In the genomic region with DNA sequence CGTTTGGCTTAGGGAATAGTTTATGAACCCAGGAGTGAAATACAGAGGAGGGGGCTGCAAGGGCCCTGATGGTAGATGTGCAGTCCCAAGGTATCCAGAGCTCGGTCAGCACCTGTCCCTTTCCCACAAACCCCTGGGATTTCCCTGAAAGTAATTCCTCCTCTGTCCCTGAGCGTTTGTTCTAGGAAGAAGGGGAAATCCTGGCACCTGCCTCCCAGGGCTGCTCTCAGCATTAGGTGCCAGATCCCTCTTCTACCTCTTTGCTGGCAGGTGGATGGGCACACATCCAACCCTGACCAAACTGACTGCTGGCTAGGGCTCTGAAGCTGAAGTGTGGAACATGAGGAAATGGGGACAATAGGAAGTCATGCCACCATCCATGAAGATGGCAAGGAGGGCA, we compare ENCODE assay signal across 23 cellular contexts.
"Had no signal": no experiment of that assay in that cellular context is flagged by ENCODE, and none has a peak within 500 bp of the region (broad histone marks: within the 10 kb centered on the region; RNA-seq: fewer than 3 reads in every experiment).

No MANE protein-coding gene starts in this region.

- H3K9ac ChIP-seq: neural progenitor cell had no signal

- H3K4me3 ChIP-seq: gastroesophageal sphincter, hepatocyte, left ventricle myocardium inferior, lung, neural progenitor cell, spleen, suprapubic skin, tibial nerve had no signal

- H3K4me1 ChIP-seq: gastroesophageal sphincter, left ventricle myocardium inferior, spleen, tibial nerve had no signal

- H3K36me3 ChIP-seq: gastroesophageal sphincter, left ventricle myocardium inferior, neural progenitor cell, spleen, suprapubic skin, tibial nerve had no signal

- DNase-seq: activated CD4-positive, alpha-beta memory T cell treated with anti-CD3 and anti-CD28 coated beads for 36 hours; activated CD4-positive, alpha-beta T cell treated with anti-CD3 and anti-CD28 coated beads, Interleukin-2, amount 10 ng/mL, durations not matched to agents 24 days and 14 days; activated CD4-positive, CD25-positive, alpha-beta regulatory T cell treated with anti-CD3 and anti-CD28 coated beads, Interleukin-2, amount 50 U/mL, for 72 hours; activated CD8-positive, alpha-beta memory T cell treated with anti-CD3 and anti-CD28 coated beads, Interleukin-2, amount 50 U/mL, for 4 hours; activated effector memory CD4-positive, alpha-beta T cell treated with anti-CD3 and anti-CD28 coated beads, Interleukin-2, amount 50 U/mL, for 16 hours; activated naive CD4-positive, alpha-beta T cell treated with anti-CD3 and anti-CD28 coated beads, Interleukin-2, amount 10 ng/mL, durations not matched to agents 7 days and 5 days; activated naive CD8-positive, alpha-beta T cell treated with anti-CD3 and anti-CD28 coated beads, Interleukin-2, amount 10 ng/mL, durations not matched to agents 7 days and 5 days; activated T-cell treated with anti-CD3 and anti-CD28 coated beads, Interleukin-2, amount 50 U/mL, for 1 hour; cortex of kidney; islet precursor cell; left ventricle myocardium inferior; mesendoderm; natural killer cell; occipital lobe; right cardiac atrium; spleen; stimulated activated naive CD4-positive, alpha-beta T cell had no signal

- H3K27ac ChIP-seq: gastroesophageal sphincter, hepatocyte, left ventricle myocardium inferior, neural progenitor cell, spleen, suprapubic skin, tibial nerve had no signal

- H3K27me3 ChIP-seq: hepatocyte, neural progenitor cell, spleen, suprapubic skin, tibial nerve had no signal

- H3K9me3 ChIP-seq: gastroesophageal sphincter, left ventricle myocardium inferior, suprapubic skin, tibial nerve had no signal

- ATAC-seq: gastroesophageal sphincter, natural killer cell, right cardiac atrium had no signal

- H3K4me2 ChIP-seq: hepatocyte, neural progenitor cell had no signal

- H2AFZ ChIP-seq: hepatocyte, neural progenitor cell had no signal
